Comparison of ENCODE assay signal across 1 cellular context in the genomic region with DNA sequence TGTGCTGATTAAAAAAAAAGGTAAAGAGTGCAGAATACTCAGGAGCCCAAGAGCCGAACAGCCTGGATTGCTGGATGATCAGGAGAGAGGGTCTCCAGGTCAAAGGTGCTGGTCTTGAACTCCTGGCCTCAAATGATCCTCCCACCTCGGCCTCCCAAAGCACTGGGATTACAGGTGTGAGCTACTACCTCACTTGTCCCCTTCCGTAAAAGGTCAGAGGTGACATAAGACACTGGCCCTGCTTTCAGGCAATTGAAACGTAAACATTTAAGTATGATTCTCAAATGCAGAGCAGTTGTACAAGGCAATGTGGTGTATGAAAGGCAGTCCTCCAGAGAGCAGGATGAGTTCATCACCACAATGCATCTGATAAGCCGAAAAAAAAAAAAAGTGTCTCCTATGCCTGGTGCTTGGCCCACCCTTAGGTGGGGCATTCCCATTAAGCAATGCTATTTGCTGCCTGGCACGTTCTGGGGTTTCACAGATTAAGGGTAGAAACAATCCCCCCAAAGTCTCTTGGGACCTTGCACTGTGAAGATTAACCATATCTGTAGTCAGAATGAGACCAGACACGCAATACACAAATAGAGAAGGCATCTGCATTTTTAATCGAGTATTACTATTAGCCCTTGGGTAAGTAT.
TF ChIP-seq lines count a peak whose summit lies in the region.

No MANE protein-coding gene starts in this region.

TF ChIP-seq in GM12878, 131 proteins besides CTCF, POLR2A, EP300 and RAD21 (continued from another document):
- TF ChIP-seq BRCA1 (IDR thresholded peaks at IDR 0.05; ENCODE audit: low read depth, low read length), result no peak
- TF ChIP-seq ZNF592 (IDR thresholded peaks at IDR 0.05), result no peak
- TF ChIP-seq CHD4 (IDR thresholded peaks at IDR 0.05), result no peak
- TF ChIP-seq ZNF24 (IDR thresholded peaks at IDR 0.05), result peak; percentile 54; the same call in 1 of the 2 replicates
- TF ChIP-seq BHLHE40 (IDR thresholded peaks at IDR 0.05; ENCODE audit: borderline replicate concordance in 1 of 2, low read depth in 2 of 2, low read length in 1 of 2), result peak; percentile 100
- no peak for TF ChIP-seq YY1 (IDR thresholded peaks at IDR 0.05; ENCODE audit: low read depth, low read length)
- TF ChIP-seq ZNF622 (IDR thresholded peaks at IDR 0.05), result no peak
- TF ChIP-seq IRF4 (IDR thresholded peaks at IDR 0.05; ENCODE audit: low read depth, low read length), result peak; percentile 82
- TF ChIP-seq IKZF1 (conservative IDR thresholded peaks at IDR 0.05), result peak; percentile 75
- peak; percentile 83; the same call in 1 of the 2 replicates for TF ChIP-seq FOXM1 (IDR thresholded peaks at IDR 0.05; ENCODE audit: low read depth, low read length)
- TF ChIP-seq MYC (IDR thresholded peaks at IDR 0.05; ENCODE audit: insufficient read depth, insufficient read length, insufficient replicate concordance, low read length, severe bottlenecking), result no peak
- no peak for TF ChIP-seq HDAC6 (IDR thresholded peaks at IDR 0.05; ENCODE audit: unreplicated experiment)
- TF ChIP-seq TCF12 (IDR thresholded peaks at IDR 0.05; ENCODE audit: low read depth, low read length), result peak; percentile 40; the same call in 1 of the 2 replicates
- TF ChIP-seq, protein P1, sequence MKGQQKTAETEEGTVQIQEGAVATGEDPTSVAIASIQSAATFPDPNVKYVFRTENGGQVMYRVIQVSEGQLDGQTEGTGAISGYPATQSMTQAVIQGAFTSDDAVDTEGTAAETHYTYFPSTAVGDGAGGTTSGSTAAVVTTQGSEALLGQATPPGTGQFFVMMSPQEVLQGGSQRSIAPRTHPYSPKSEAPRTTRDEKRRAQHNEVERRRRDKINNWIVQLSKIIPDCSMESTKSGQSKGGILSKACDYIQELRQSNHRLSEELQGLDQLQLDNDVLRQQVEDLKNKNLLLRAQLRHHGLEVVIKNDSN (IDR thresholded peaks at IDR 0.05; ENCODE audit: borderline replicate concordance, extremely low read length, insufficient read depth, low read depth, low read length), result no peak
- TF ChIP-seq JUNB (IDR thresholded peaks at IDR 0.05), result peak; percentile 90
- TF ChIP-seq SUZ12 (IDR thresholded peaks at IDR 0.05; ENCODE audit: unreplicated experiment), result no peak
- no peak for TF ChIP-seq FOS (IDR thresholded peaks at IDR 0.05; ENCODE audit: borderline replicate concordance, extremely low read depth, insufficient read length)
- peak; percentile 67; the same call in 1 of the 3 replicates for TF ChIP-seq POU2F2 (IDR thresholded peaks at IDR 0.05; ENCODE audit: borderline replicate concordance, low read depth, low read length)
- TF ChIP-seq MTA3 (IDR thresholded peaks at IDR 0.05; ENCODE audit: borderline replicate concordance, low read length), result no peak
- peak; percentile 65; the same call in 1 of the 2 replicates for TF ChIP-seq TCF7 (IDR thresholded peaks at IDR 0.05; ENCODE audit: borderline replicate concordance)
- TF ChIP-seq CEBPB (IDR thresholded peaks at IDR 0.05; ENCODE audit: borderline replicate concordance in 1 of 2, low read depth in 2 of 2, low read length in 2 of 2), result 0 out of 4 replicates have a peak, but pooled peaks of 1 of the 2 experiments have one; percentile 36
- TF ChIP-seq SMARCA5 (IDR thresholded peaks at IDR 0.05), result peak; percentile 72; the same call in 1 of the 2 replicates
- TF ChIP-seq SMAD1 (IDR thresholded peaks at IDR 0.05; ENCODE audit: low read depth, partially characterized antibody), result no peak
- TF ChIP-seq, protein P2, sequence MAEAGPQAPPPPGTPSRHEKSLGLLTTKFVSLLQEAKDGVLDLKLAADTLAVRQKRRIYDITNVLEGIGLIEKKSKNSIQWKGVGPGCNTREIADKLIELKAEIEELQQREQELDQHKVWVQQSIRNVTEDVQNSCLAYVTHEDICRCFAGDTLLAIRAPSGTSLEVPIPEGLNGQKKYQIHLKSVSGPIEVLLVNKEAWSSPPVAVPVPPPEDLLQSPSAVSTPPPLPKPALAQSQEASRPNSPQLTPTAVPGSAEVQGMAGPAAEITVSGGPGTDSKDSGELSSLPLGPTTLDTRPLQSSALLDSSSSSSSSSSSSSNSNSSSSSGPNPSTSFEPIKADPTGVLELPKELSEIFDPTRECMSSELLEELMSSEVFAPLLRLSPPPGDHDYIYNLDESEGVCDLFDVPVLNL (IDR thresholded peaks at IDR 0.05; ENCODE audit: low read depth, low read length), result no peak
- TF ChIP-seq RCOR1 (conservative IDR thresholded peaks at IDR 0.05; ENCODE audit: low read depth, low read length), result 0 out of 2 replicates have a peak, but pooled peaks have one; percentile 48
- TF ChIP-seq RBBP5 (conservative IDR thresholded peaks at IDR 0.05), result no peak
- TF ChIP-seq ZZZ3 (IDR thresholded peaks at IDR 0.05; ENCODE audit: control insufficient read depth, insufficient read length, low read depth), result no peak
- TF ChIP-seq DPF2 (IDR thresholded peaks at IDR 0.05), result peak; percentile 92
- TF ChIP-seq SREBF2 (IDR thresholded peaks at IDR 0.05; ENCODE audit: low read length), result no peak
- peak; percentile 92 for TF ChIP-seq NBN (IDR thresholded peaks at IDR 0.05)
- TF ChIP-seq SMAD5 (IDR thresholded peaks at IDR 0.05; ENCODE audit: low read depth), result no peak
- peak; percentile 97 for TF ChIP-seq ATF7 (IDR thresholded peaks at IDR 0.05; ENCODE audit: low read depth)
- TF ChIP-seq BCL11A (IDR thresholded peaks at IDR 0.05; ENCODE audit: low read depth, low read length), result peak; percentile 89
